ENCODE assay signal across 1 cellular context in genomic region chr6:145963216-145964068, GRCh38.
A peak's percentile ranks its signal among the peaks of the same experiment; 100 is the strongest.
TF ChIP-seq lines count a peak whose summit lies in the region.

No MANE protein-coding gene starts in this region.

TF ChIP-seq in HEK293, 187 proteins besides CTCF, POLR2A, EP300 and RAD21 (continued from another document):
- TF ChIP-seq, protein P1, sequence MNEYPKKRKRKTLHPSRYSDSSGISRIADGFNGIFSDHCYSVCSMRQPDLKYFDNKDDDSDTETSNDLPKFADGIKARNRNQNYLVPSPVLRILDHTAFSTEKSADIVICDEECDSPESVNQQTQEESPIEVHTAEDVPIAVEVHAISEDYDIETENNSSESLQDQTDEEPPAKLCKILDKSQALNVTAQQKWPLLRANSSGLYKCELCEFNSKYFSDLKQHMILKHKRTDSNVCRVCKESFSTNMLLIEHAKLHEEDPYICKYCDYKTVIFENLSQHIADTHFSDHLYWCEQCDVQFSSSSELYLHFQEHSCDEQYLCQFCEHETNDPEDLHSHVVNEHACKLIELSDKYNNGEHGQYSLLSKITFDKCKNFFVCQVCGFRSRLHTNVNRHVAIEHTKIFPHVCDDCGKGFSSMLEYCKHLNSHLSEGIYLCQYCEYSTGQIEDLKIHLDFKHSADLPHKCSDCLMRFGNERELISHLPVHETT (tag by site-specific recombination; IDR thresholded peaks at IDR 0.05) = no peak
- TF ChIP-seq ZNF391 (tag by site-specific recombination; IDR thresholded peaks at IDR 0.05; ENCODE audit: borderline replicate concordance, low read depth) (no peak), ZNF600 (tag by site-specific recombination; IDR thresholded peaks at IDR 0.05) (peak; percentile 63; the same call in 1 of the 2 replicates), ZNF544 (tag by site-specific recombination; IDR thresholded peaks at IDR 0.05) (no peak), BCL11B (tag by site-specific recombination; IDR thresholded peaks at IDR 0.05; ENCODE audit: low read depth) (0 out of 2 replicates have a peak, but pooled peaks have one; percentile 80), ZFP37 (tag by site-specific recombination; IDR thresholded peaks at IDR 0.05) (0 out of 2 replicates have a peak, but pooled peaks have one; percentile 33), MEIS1 (CRISPR knock-in tag; IDR thresholded peaks at IDR 0.05; ENCODE audit: borderline replicate concordance) (0 out of 2 replicates have a peak, but pooled peaks have one; percentile 46), ZNF530 (tag by site-specific recombination; IDR thresholded peaks at IDR 0.05; ENCODE audit: low read depth) (no peak), REPIN1 (tag by site-specific recombination; IDR thresholded peaks at IDR 0.05; ENCODE audit: low read depth) (no peak), ZBTB11 (tag by site-specific recombination; conservative IDR thresholded peaks at IDR 0.05; ENCODE audit: low read depth) (0 out of 2 replicates have a peak, but pooled peaks have one; percentile 41), ZNF571 (tag by site-specific recombination; IDR thresholded peaks at IDR 0.05) (no peak), GLIS2 (tag by site-specific recombination; IDR thresholded peaks at IDR 0.05) (no peak), ZNF555 (tag by site-specific recombination; conservative IDR thresholded peaks at IDR 0.05) (no peak), ZNF354C (tag by site-specific recombination; IDR thresholded peaks at IDR 0.05; ENCODE audit: borderline replicate concordance, low read depth) (no peak), ZNF660 (tag by site-specific recombination; IDR thresholded peaks at IDR 0.05) (0 out of 2 replicates have a peak, but pooled peaks have one; percentile 33)
- TF ChIP-seq, protein P2, sequence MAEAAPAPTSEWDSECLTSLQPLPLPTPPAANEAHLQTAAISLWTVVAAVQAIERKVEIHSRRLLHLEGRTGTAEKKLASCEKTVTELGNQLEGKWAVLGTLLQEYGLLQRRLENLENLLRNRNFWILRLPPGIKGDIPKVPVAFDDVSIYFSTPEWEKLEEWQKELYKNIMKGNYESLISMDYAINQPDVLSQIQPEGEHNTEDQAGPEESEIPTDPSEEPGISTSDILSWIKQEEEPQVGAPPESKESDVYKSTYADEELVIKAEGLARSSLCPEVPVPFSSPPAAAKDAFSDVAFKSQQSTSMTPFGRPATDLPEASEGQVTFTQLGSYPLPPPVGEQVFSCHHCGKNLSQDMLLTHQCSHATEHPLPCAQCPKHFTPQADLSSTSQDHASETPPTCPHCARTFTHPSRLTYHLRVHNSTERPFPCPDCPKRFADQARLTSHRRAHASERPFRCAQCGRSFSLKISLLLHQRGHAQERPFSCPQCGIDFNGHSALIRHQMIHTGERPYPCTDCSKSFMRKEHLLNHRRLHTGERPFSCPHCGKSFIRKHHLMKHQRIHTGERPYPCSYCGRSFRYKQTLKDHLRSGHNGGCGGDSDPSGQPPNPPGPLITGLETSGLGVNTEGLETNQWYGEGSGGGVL (tag by site-specific recombination; IDR thresholded peaks at IDR 0.05) = peak; percentile 16; the same call in 1 of the 2 replicates
- TF ChIP-seq, protein P3, sequence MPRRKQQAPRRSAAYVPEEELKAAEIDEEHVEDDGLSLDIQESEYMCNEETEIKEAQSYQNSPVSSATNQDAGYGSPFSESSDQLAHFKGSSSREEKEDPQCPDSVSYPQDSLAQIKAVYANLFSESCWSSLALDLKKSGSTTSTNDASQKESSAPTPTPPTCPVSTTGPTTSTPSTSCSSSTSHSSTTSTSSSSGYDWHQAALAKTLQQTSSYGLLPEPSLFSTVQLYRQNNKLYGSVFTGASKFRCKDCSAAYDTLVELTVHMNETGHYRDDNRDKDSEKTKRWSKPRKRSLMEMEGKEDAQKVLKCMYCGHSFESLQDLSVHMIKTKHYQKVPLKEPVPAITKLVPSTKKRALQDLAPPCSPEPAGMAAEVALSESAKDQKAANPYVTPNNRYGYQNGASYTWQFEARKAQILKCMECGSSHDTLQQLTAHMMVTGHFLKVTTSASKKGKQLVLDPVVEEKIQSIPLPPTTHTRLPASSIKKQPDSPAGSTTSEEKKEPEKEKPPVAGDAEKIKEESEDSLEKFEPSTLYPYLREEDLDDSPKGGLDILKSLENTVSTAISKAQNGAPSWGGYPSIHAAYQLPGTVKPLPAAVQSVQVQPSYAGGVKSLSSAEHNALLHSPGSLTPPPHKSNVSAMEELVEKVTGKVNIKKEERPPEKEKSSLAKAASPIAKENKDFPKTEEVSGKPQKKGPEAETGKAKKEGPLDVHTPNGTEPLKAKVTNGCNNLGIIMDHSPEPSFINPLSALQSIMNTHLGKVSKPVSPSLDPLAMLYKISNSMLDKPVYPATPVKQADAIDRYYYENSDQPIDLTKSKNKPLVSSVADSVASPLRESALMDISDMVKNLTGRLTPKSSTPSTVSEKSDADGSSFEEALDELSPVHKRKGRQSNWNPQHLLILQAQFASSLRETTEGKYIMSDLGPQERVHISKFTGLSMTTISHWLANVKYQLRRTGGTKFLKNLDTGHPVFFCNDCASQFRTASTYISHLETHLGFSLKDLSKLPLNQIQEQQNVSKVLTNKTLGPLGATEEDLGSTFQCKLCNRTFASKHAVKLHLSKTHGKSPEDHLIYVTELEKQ (tag by site-specific recombination; IDR thresholded peaks at IDR 0.05; ENCODE audit: borderline replicate concordance) = no peak
